Comparison of ENCODE assay signal across 8 cellular contexts in the genomic region with DNA sequence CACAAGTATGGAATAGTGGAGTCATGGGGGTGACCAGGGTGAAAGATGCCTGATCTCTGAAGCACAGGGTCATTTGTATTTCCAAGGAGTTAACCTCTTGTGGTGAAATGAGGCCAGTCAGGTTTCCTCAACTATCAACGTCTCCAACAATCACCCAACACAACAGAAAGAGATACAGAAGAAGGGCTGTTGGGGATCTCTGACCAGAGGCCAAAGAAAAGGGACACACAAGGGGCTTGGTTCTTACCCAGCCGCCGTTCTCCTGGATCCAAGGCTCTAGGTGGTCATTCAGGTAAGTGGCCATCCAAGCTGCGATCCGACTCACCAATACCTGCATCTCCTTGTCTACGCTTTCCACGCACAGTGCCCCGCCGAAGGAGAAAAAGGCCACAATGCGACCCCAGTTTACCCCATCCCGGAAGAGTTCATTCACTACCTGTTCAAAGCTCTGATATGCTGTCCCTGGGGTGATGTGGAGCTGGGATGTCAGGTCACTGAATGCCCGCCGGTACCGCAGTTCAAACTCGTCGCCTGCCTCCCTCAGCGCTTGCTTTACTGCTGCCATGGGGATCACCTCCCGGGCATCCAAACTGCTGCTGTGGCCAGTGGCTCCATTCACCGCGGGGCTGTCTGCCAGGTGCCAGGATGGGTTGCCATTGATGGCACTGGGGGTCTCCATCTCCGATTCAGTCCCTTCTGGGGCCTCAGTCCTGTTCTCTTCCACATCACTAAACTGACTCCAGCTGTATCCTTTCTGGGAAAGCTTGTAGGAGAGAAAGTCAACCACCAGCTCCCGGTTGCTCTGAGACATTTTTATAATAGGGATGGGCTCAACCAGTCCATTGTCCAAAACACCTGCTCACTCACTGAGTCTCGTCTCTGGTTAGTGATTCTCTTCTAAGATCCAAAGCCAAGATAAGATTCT. TPM values are rescaled to one million over a fixed set of nuclear protein-coding genes. Genes with fewer than 3 reads are reported as not detected.
A peak's percentile ranks its signal among the peaks of the same experiment; 100 is the strongest.
DNase-seq lines count a peak whose midpoint lies in the region; ATAC-seq, FAIRE-seq and TF ChIP-seq lines count a peak whose summit lies in the region.

No MANE protein-coding gene starts in this region.

- H3K36me3 ChIP-seq in ascending aorta (peaks cover 2 to 17% of the 10 kb centered on the region in 2 donors), keratinocyte (ENCODE audit: control insufficient read depth in 2 of 2, extremely low read depth in 1 of 2, insufficient read depth in 2 of 2, low read length in 2 of 2) (peaks cover 15 to 39% of the 10 kb centered on the region in 2 experiments)

- peaks cover 63% of the 10 kb centered on the region for H3K79me2 ChIP-seq in keratinocyte (ENCODE audit: control insufficient read depth, insufficient read depth, low read length)

- no peak overlapping the region for H2AFZ ChIP-seq in keratinocyte (ENCODE audit: control insufficient read depth, low read length)

- intact Hi-C loops in ascending aorta (cut with DNase I), result loop anchor here (1.0 to 10.0 kb wide), 5 partner anchors 8 to 161 kb away; a partner anchor contains a TSS

- peak overlapping the region; percentile 95 for H3K27ac ChIP-seq in C4-2B
- H3K27ac ChIP-seq in ascending aorta, result peak overlapping the region; percentile 95 to 98
- H3K27ac ChIP-seq in keratinocyte (ENCODE audit: control insufficient read depth, insufficient read depth, low read length), result peak overlapping the region; percentile 98

- peak; percentile 30 for DNase-seq in NAMALWA (ENCODE audit: low spot score)
- DNase-seq in ascending aorta (ENCODE audit: low spot score in 2 of 2), result peak in 1 of 2 donors; percentile 66
- no peak for DNase-seq in keratinocyte (ENCODE audit: low read depth, low spot score)
- DNase-seq in stimulated activated naive CD8-positive, alpha-beta T cell treated with anti-CD3 and anti-CD28 coated beads, Interleukin-15, Interleukin-2, amounts not matched to agents 100 U/mL and 50 U/mL, for 24 hours, result peak; percentile 44
- DNase-seq in OCI-M2 (lab: John Stamatoyannopoulos, UW; ENCODE audit: unreplicated experiment), result no peak
- no peak for DNase-seq in dermis blood vessel endothelial cell

- H4K20me1 ChIP-seq in keratinocyte (ENCODE audit: control insufficient read depth, extremely low read depth, insufficient read depth, low read length), result no peaks in the 10 kb centered on the region

- no peak for TF ChIP-seq CTCF in C4-2B (conservative IDR thresholded peaks at IDR 0.05)
- TF ChIP-seq CTCF in ascending aorta (IDR thresholded peaks at IDR 0.05), result no peak
- TF ChIP-seq CTCF in keratinocyte (optimal IDR thresholded peaks at IDR 0.05 in 1 of 3, IDR thresholded peaks at IDR 0.05 in 1 of 3, conservative IDR thresholded peaks at IDR 0.05 in 1 of 3; ENCODE audit: extremely low read depth in 1 of 3, insufficient read depth in 2 of 3, low read length in 3 of 3), result no peak

- H3K27me3 ChIP-seq in ascending aorta (no peaks in the 10 kb centered on the region), keratinocyte (ENCODE audit: control insufficient read depth, extremely low read depth, insufficient read depth, low read length) (no peaks in the 10 kb centered on the region)

- H3K4me3 ChIP-seq in ascending aorta (peak overlapping the region; percentile 71 to 82), keratinocyte (ENCODE audit: control insufficient read depth in 2 of 3, extremely low read depth in 1 of 3, insufficient read depth in 2 of 3, low read depth in 1 of 3, low read length in 3 of 3) (peak overlapping the region; percentile 79 to 97 (median 83))

- H3K9me3 ChIP-seq in ascending aorta (no peaks in the 10 kb centered on the region), keratinocyte (ENCODE audit: control insufficient read depth, low read depth, low read length) (no peaks in the 10 kb centered on the region)

- FAIRE-seq in keratinocyte (lab: Jason Lieb, UNC), result no peak

- H3K9me1 ChIP-seq in keratinocyte (ENCODE audit: control insufficient read depth, extremely low read depth, insufficient read depth, low read length), result no peaks in the 10 kb centered on the region

- dilution Hi-C loops in keratinocyte (cut with MboI; ENCODE audit: extremely low pct_ligation_motif_present, low sequenced_read_pairs), result no loop called here

- H3K4me1 ChIP-seq in ascending aorta (peaks cover 0 to 23% of the 10 kb centered on the region in 2 donors), keratinocyte (ENCODE audit: control insufficient read depth, extremely low read depth, insufficient read depth, low read length) (peaks cover 34% of the 10 kb centered on the region)

- ATAC-seq in stimulated activated naive CD8-positive, alpha-beta T cell treated with anti-CD3 and anti-CD28 coated beads, Interleukin-15, Interleukin-2, amounts not matched to agents 100 U/mL and 50 U/mL, for 24 hours, result no peak
- no peak for ATAC-seq in GM21515 (IDR thresholded peaks at IDR 0.05; ENCODE audit: unreplicated experiment)

- peak overlapping the region; percentile 98 for H3K4me2 ChIP-seq in keratinocyte (ENCODE audit: control insufficient read depth, extremely low read depth, insufficient read depth, low read depth, low read length)

- peak overlapping the region; percentile 99 for H3K9ac ChIP-seq in keratinocyte (ENCODE audit: control insufficient read depth, extremely low read depth, insufficient read depth, low read length)

RNA-seq across cellular contexts. Expression of a gene that starts 1.0 kb away (rescaled TPM):
- total RNA-seq in ascending aorta, result 200 TPM
- polyA plus RNA-seq in keratinocyte, result 90.0 to 142 TPM (median 109 TPM) in 3 replicates
- 197 TPM for polyA plus RNA-seq in keratinocyte (2011; ENCODE audit: low read depth)
- polyA plus RNA-seq in keratinocyte (2011; cell fraction: cytosol; rRNA removed), result 118 and 127 TPM in 2 replicates
- polyA plus RNA-seq in keratinocyte (2011; cell fraction: nucleus; rRNA removed), result 135 and 145 TPM in 2 replicates
- polyA plus RNA-seq in keratinocyte (2012; ENCODE audit: low replicate concordance), result 123 and 151 TPM in 2 replicates
- 66.2 to 107 TPM (median 79.9 TPM) in 3 replicates for polyA minus RNA-seq in keratinocyte
- 90.0 TPM for polyA minus RNA-seq in keratinocyte (2011; cell fraction: cytosol; rRNA and poly(A)+ RNA removed)
- polyA minus RNA-seq in keratinocyte (2011; cell fraction: nucleus; rRNA and poly(A)+ RNA removed), result 68.3 and 89.0 TPM in 2 replicates
- 46.1 and 62.9 TPM in 2 replicates for total RNA-seq in dermis blood vessel endothelial cell

RNA-seq across cellular contexts. Expression of a gene that starts 17.4 kb away (rescaled TPM):
- total RNA-seq in ascending aorta, result not detected
- 7.1 to 32.5 TPM (median 31.5 TPM) in 3 replicates for polyA plus RNA-seq in keratinocyte
- 1.6 TPM for polyA plus RNA-seq in keratinocyte (2011; ENCODE audit: low read depth)
- polyA plus RNA-seq in keratinocyte (2011; cell fraction: cytosol; rRNA removed), result 10.2 and 15.7 TPM in 2 replicates
- 12.1 and 13.8 TPM in 2 replicates for polyA plus RNA-seq in keratinocyte (2011; cell fraction: nucleus; rRNA removed)
- polyA plus RNA-seq in keratinocyte (2012; ENCODE audit: low replicate concordance), result 1.7 and 36.0 TPM in 2 replicates
- 6.0 to 27.2 TPM (median 17.3 TPM) in 3 replicates for polyA minus RNA-seq in keratinocyte
- 8.2 TPM for polyA minus RNA-seq in keratinocyte (2011; cell fraction: cytosol; rRNA and poly(A)+ RNA removed)
- polyA minus RNA-seq in keratinocyte (2011; cell fraction: nucleus; rRNA and poly(A)+ RNA removed), result 5.5 and 10.5 TPM in 2 replicates
- total RNA-seq in dermis blood vessel endothelial cell, result 16.5 and 81.7 TPM in 2 replicates

Comparison
In these comparisons a context has a peak if more than half of its experiments do, and no peak if none do; other contexts are left out.
1. DNase-seq: peak in NAMALWA (single experiment) and stimulated activated naive CD8-positive, alpha-beta T cell treated with anti-CD3 and anti-CD28 coated beads, Interleukin-15, Interleukin-2, amounts not matched to agents 100 U/mL and 50 U/mL, for 24 hours (single experiment); none in keratinocyte (single experiment), OCI-M2 (single experiment) and dermis blood vessel endothelial cell (single experiment).
2. RNA of a gene that starts 17.4 kb away (total RNA-seq): 16.5 to 81.7 TPM in dermis blood vessel endothelial cell; not detected in ascending aorta (single experiment); every median in the first group is over 10 times any median in the second.
3. Peak in every context shown above with its lines, with median percentiles within 50 percentile points of each other: H3K27ac ChIP-seq.